ENCODE assay signal across 1 cellular context in genomic region chr11:124747406-124748099, GRCh38.
TF ChIP-seq lines count a peak whose summit lies in the region.

No MANE protein-coding gene starts in this region.

TF ChIP-seq in H1, 55 proteins besides CTCF, POLR2A, EP300 and RAD21:
- TF ChIP-seq MAFK (IDR thresholded peaks at IDR 0.05; ENCODE audit: low read depth, low read length), result no peak
- no peak for TF ChIP-seq SP1 (IDR thresholded peaks at IDR 0.05; ENCODE audit: low read depth, low read length)
- no peak; the same call in 1 of the 2 replicates for TF ChIP-seq CBX8 (IDR thresholded peaks at IDR 0.05; ENCODE audit: borderline replicate concordance, low read depth, low read length)
- TF ChIP-seq TEAD4 (IDR thresholded peaks at IDR 0.05; ENCODE audit: low read depth, low read length), result no peak
- no peak for TF ChIP-seq PHF8 (conservative IDR thresholded peaks at IDR 0.05; ENCODE audit: low read depth, low read length)
- no peak for TF ChIP-seq CHD1 (IDR thresholded peaks at IDR 0.05; ENCODE audit: low read depth, low read length)
- TF ChIP-seq TCF12 (IDR thresholded peaks at IDR 0.05; ENCODE audit: low read depth, low read length), result no peak
TF ChIP-seq in H1: peak in this region for 0.
